In the genomic region with DNA sequence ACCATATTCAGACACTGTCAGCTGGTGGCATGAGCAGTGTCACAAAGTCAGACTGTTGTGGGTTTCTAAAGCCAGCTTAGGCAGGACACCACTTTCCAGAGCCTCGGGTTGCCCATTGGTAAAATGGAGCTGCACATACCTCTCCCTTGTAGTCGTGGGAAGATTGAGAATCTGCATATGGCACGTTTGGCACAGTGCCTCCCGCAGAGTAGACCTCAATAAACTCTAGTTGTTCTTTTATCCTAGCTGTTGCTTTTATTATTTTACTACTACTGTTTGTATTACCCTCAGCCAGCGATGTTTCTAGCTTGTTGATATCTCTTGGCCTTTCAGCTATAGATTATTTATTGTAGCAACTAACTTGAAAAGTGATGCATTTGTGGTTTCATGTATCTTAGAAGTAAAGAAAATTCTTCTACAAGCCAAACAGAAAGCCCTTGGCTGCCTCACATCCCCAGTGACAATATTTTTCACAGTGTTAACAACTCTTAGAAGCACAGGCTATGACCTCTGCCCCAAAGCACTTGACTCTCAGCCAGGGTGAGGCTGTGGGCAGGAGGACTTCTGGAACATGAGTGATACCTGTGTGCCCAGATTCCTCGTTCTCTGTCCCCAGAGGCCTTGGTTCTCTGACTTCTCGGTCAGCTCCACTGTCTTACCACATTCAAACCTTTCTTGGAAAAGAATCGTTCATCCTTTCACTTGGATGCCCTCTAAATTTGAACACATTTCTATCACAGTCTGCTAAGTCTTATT, we compare ENCODE assay signal across 21 cellular contexts.
"Had no signal": no experiment of that assay in that cellular context is flagged by ENCODE, and none has a peak within 500 bp of the region (broad histone marks: within the 10 kb centered on the region; RNA-seq: fewer than 3 reads in every experiment).

No MANE protein-coding gene starts in this region.

- H3K27ac ChIP-seq: breast epithelium, colonic mucosa, gastrocnemius medialis, neutrophil, prostate gland, spleen, testis had no signal

- DNase-seq: activated B cell treated with CpG ODN at 0.5 μM for 24 hours; activated CD8-positive, alpha-beta memory T cell treated with anti-CD3 and anti-CD28 coated beads, Interleukin-2, amount 10 ng/mL, durations not matched to agents 7 days and 5 days; activated CD8-positive, alpha-beta T cell treated with anti-CD3 and anti-CD28 coated beads, Interleukin-2, amount 10 ng/mL, durations not matched to agents 7 days and 5 days; activated T-cell treated with anti-CD3 and anti-CD28 coated beads, Interleukin-2, amount 50 U/mL, for 48 hours; colonic mucosa; effector memory CD4-positive, alpha-beta T cell; gastrocnemius medialis; glutamatergic neuron; left cardiac atrium; mesendoderm; nephron progenitor cell; spleen; stimulated activated naive CD8-positive, alpha-beta T cell treated with anti-CD3 and anti-CD28 coated beads, Interleukin-15, Interleukin-2, amounts not matched to agents 100 U/mL and 50 U/mL, for 24 hours; T-cell; testis; trophoblast cell had no signal

- H3K27me3 ChIP-seq: breast epithelium, colonic mucosa, gastrocnemius medialis, neutrophil, spleen, testis had no signal

- H3K36me3 ChIP-seq: breast epithelium, colonic mucosa, gastrocnemius medialis, neutrophil, prostate gland, spleen had no signal

- H3K9me3 ChIP-seq: breast epithelium, colonic mucosa, gastrocnemius medialis, neutrophil, prostate gland, testis had no signal

- H3K4me1 ChIP-seq: breast epithelium, prostate gland had no signal

- H3K4me3 ChIP-seq: breast epithelium, colonic mucosa, gastrocnemius medialis, lung, prostate gland, spleen, testis had no signal

- ATAC-seq: activated CD8-positive, alpha-beta memory T cell treated with anti-CD3 and anti-CD28 coated beads, Interleukin-2, amount 10 ng/mL, durations not matched to agents 7 days and 5 days; activated CD8-positive, alpha-beta T cell treated with anti-CD3 and anti-CD28 coated beads, Interleukin-2, amount 10 ng/mL, durations not matched to agents 7 days and 5 days; activated naive CD4-positive, alpha-beta T cell treated with anti-CD3 and anti-CD28 coated beads, Interleukin-2, amount 50 U/mL, for 72 hours; gastrocnemius medialis; stimulated activated naive CD8-positive, alpha-beta T cell treated with anti-CD3 and anti-CD28 coated beads, Interleukin-15, Interleukin-2, amounts not matched to agents 100 U/mL and 50 U/mL, for 24 hours; T-cell had no signal
